In the genomic region with DNA sequence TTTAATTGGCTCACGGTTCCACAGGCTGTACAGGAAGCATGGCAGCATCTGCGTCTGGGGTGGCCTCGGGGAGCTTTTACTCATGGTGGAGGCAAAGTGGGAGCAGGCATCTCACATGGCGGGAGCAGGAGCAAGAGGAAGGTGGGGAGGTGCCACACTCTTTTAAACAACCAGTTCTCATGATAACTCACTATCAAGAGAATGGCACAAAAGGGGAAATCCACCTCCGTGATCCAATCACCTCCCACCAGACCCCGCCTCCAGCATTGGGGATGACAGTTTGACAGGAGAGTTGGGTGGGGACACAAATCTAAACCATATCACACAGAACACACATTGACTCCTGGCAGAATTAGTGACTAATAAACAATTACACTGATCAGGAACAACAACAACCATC, we compare ENCODE assay signal across 9 cellular contexts.
"Had no signal": no experiment of that assay in that cellular context is flagged by ENCODE, and none has a peak within 500 bp of the region (broad histone marks: within the 10 kb centered on the region; RNA-seq: fewer than 3 reads in every experiment).

No MANE protein-coding gene starts in this region.

- H3K36me3 Mint-ChIP-seq: IgD-negative memory B cell had no signal

- DNase-seq: GM23248, GOT3, H7, HFFc6, KBM-7 had no signal

- H3K27ac Mint-ChIP-seq: HFFc6 had no signal

- ATAC-seq: HCT116, HepG2 had no signal

- H3K27ac ChIP-seq: GM23248 had no signal

- H3K4me3 Mint-ChIP-seq: HFFc6, IgD-negative memory B cell had no signal

- H3K4me1 Mint-ChIP-seq: IgD-negative memory B cell had no signal

- H3K4me1 ChIP-seq: HAP-1 had no signal
